In the genomic region with DNA sequence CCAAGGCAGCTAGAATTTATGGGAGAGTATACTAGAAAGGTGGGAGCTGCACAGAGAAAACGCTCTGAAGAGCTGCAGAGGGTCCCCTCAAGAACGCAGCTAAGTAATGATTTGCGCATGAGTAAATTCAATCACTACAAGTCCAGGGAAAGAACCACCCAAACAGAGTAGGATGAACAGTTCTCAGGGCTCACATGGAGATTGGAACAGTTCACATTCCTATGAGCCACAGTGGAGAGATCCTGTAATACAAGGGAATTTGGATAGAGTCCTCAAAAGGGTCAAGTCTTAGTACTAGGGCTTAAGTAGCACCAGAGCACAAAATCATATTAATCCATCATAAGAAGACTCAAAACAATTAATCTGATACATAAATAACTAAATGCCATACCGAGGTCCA, we compare ENCODE assay signal across 25 cellular contexts. TPM values are rescaled to one million over a fixed set of nuclear protein-coding genes. Genes with fewer than 3 reads are reported as not detected.
DNase-seq lines count a peak whose midpoint lies in the region; ATAC-seq and TF ChIP-seq lines count a peak whose summit lies in the region.
"Had no signal": no experiment of that assay in that cellular context is flagged by ENCODE, and none has a peak within 500 bp of the region (broad histone marks: within the 10 kb centered on the region; RNA-seq: fewer than 3 reads in every experiment).

No MANE protein-coding gene starts in this region.

- no peak overlapping the region for H3K4ac ChIP-seq in mesenchymal stem cell (ENCODE audit: low read depth in 1 of 2, low read length in 2 of 2)

- no peak overlapping the region for H2BK5ac ChIP-seq in mesenchymal stem cell (ENCODE audit: low read depth, low read length, poor library complexity, severe bottlenecking)

- in situ Hi-C loops in astrocyte of the spinal cord (cut with HindIII; ENCODE audit: low sequenced_read_pairs), result no loop called here

- H2BK12ac ChIP-seq in mesenchymal stem cell (ENCODE audit: low read length in 2 of 2), result no peak overlapping the region

- H4K91ac ChIP-seq in mesenchymal stem cell (ENCODE audit: low read length), result no peak overlapping the region

- H2BK15ac ChIP-seq in mesenchymal stem cell (ENCODE audit: low read depth, poor library complexity, severe bottlenecking), result no peak overlapping the region

- H3K36me3 ChIP-seq in mesenchymal stem cell (ENCODE audit: control insufficient read depth in 1 of 2, insufficient read depth in 2 of 2, low read depth in 1 of 2, low read length in 2 of 2), result peaks cover 3% of the 10 kb centered on the region in 2 experiments
- H3K36me3 ChIP-seq in esophagus squamous epithelium, result peaks cover 0 to 12% (median 0%) of the 10 kb centered on the region in 3 donors
- H3K36me3 ChIP-seq: pancreas had no signal

- no peak overlapping the region for H4K8ac ChIP-seq in mesenchymal stem cell (ENCODE audit: low read length)

- H3K9ac ChIP-seq in mesenchymal stem cell (ENCODE audit: low read length), result no peak overlapping the region

- WGBS in mesenchymal stem cell, result 91% methylated on average over 4 of the region's 4 CpGs
- WGBS in esophagus squamous epithelium, 2 donors, result 76 to 80% methylated on average over 4 of the region's 4 CpGs

- H3K27me3 ChIP-seq in mesenchymal stem cell (ENCODE audit: control insufficient read depth in 1 of 2, insufficient read depth in 1 of 2, low read length in 2 of 2) (no peaks in the 10 kb centered on the region), esophagus squamous epithelium (no peaks in the 10 kb centered on the region)
- H3K27me3 ChIP-seq: hepatocyte, pancreas had no signal

- H3K4me2 ChIP-seq in mesenchymal stem cell (ENCODE audit: low read length, poor library complexity, severe bottlenecking), result no peak overlapping the region
- H3K4me2 ChIP-seq: hepatocyte had no signal

- no peak overlapping the region for H2BK120ac ChIP-seq in mesenchymal stem cell (ENCODE audit: low read depth, low read length)

- DNase-seq in AG08395 (ENCODE audit: low spot score), result peak; percentile 24
- DNase-seq in HCEC 1CT, result peak; percentile 47
- DNase-seq in astrocyte of the spinal cord (ENCODE audit: low read depth, low spot score), result peak; percentile 26
- DNase-seq in mesenchymal stem cell, result peak; percentile 19
- no peak for DNase-seq in esophagus squamous epithelium (lab: John Stamatoyannopoulos, UW)
- DNase-seq in dermis blood vessel endothelial cell, result no peak
- no peak for DNase-seq in activated CD4-positive, CD25-positive, alpha-beta regulatory T cell treated with anti-CD3 and anti-CD28 coated beads, Interleukin-2, amount 50 U/mL, for 72 hours
- DNase-seq: activated CD4-positive, alpha-beta T cell treated with anti-CD3 and anti-CD28 coated beads for 48 hours; activated effector memory CD4-positive, alpha-beta T cell treated with anti-CD3 and anti-CD28 coated beads, Interleukin-2, amount 50 U/mL, for 16 hours; amniotic stem cell; CD8-positive, alpha-beta T cell; cerebellar nuclear complex; DMS53; effector memory CD4-positive, alpha-beta T cell; Kasumi-1; naive thymus-derived CD4-positive, alpha-beta T cell; NCI-H1417; NCI-H526; pancreas; Right ventricle myocardium superior; stimulated activated CD8-positive, alpha-beta memory T cell treated with anti-CD3 and anti-CD28 coated beads, Interleukin-4, amount 100 ng/mL, for 48 hours; substantia nigra had no signal

- TF ChIP-seq POLR2A in esophagus squamous epithelium (IDR thresholded peaks at IDR 0.05), result no peak

- intact Hi-C loops in esophagus squamous epithelium (cut with DNase I), result no loop called here

- ATAC-seq in HG02973 (IDR thresholded peaks at IDR 0.05; ENCODE audit: unreplicated experiment), result no peak
- ATAC-seq: CD8-positive, alpha-beta T cell; naive thymus-derived CD4-positive, alpha-beta T cell; pancreas had no signal

- H3K18ac ChIP-seq in mesenchymal stem cell (ENCODE audit: low read depth in 1 of 2, low read length in 2 of 2), result no peak overlapping the region

- no peak overlapping the region for H2AFZ ChIP-seq in mesenchymal stem cell (ENCODE audit: low read depth, low read length)
- H2AFZ ChIP-seq: hepatocyte had no signal

- H2AK5ac ChIP-seq in mesenchymal stem cell (ENCODE audit: low read length, severe bottlenecking), result no peak overlapping the region

- H3K27ac ChIP-seq in mesenchymal stem cell (ENCODE audit: low read length, poor library complexity, severe bottlenecking) (no peak overlapping the region), esophagus squamous epithelium (no peak overlapping the region)
- H3K27ac ChIP-seq: hepatocyte, pancreas, skin epidermis had no signal

- no peak overlapping the region for H3K23ac ChIP-seq in mesenchymal stem cell (ENCODE audit: low read length in 2 of 2)

- H3K9me3 ChIP-seq in mesenchymal stem cell (ENCODE audit: control insufficient read depth, low read length) (no peaks in the 10 kb centered on the region), esophagus squamous epithelium (no peaks in the 10 kb centered on the region)
- H3K9me3 ChIP-seq: pancreas had no signal

- peaks cover 2% of the 10 kb centered on the region for H3K79me1 ChIP-seq in mesenchymal stem cell (replicated peaks; ENCODE audit: low read length, poor library complexity, severe bottlenecking)

- TF ChIP-seq CTCF in astrocyte of the spinal cord (IDR thresholded peaks at IDR 0.05; ENCODE audit: low read depth, low read length), result no peak
- TF ChIP-seq CTCF in esophagus squamous epithelium (IDR thresholded peaks at IDR 0.05), result no peak

- H3K4me1 ChIP-seq in mesenchymal stem cell (ENCODE audit: control insufficient read depth, insufficient read depth, low read depth, low read length) (peaks cover 5% of the 10 kb centered on the region), esophagus squamous epithelium (peaks cover 5 to 20% (median 6%) of the 10 kb centered on the region in 3 donors)
- H3K4me1 ChIP-seq: pancreas had no signal

- no peak overlapping the region for H3K14ac ChIP-seq in mesenchymal stem cell (ENCODE audit: low read length in 2 of 2)

- H3K4me3 ChIP-seq in astrocyte of the spinal cord (ENCODE audit: low read depth, low read length) (no peak overlapping the region), mesenchymal stem cell (ENCODE audit: insufficient read depth in 1 of 2, low read depth in 1 of 2, low read length in 2 of 2) (no peak overlapping the region), esophagus squamous epithelium (no peak overlapping the region)
- H3K4me3 ChIP-seq: hepatocyte, pancreas, skin epidermis had no signal

RNA-seq across cellular contexts. Expression of gene OLA1, which starts 12.7 kb away (rescaled TPM):
- 92.5 TPM for polyA plus RNA-seq in mesenchymal stem cell (2013, experiment 1 of 2)
- polyA plus RNA-seq in mesenchymal stem cell (2013, experiment 2 of 2), result 90.1 TPM
- total RNA-seq in esophagus squamous epithelium, result 10 to 100 TPM; 72.7 to 85.1 (median 78.3) TPM
- total RNA-seq in dermis blood vessel endothelial cell, result 85.6 and 139 TPM in 2 replicates

Comparison
In these comparisons a context has a peak if more than half of its experiments do, and no peak if none do; other contexts are left out.
1. DNase-seq: peak in AG08395 (single experiment), HCEC 1CT (single experiment), astrocyte of the spinal cord (single experiment) and mesenchymal stem cell (single experiment); none in esophagus squamous epithelium (single experiment), dermis blood vessel endothelial cell (single experiment) and activated CD4-positive, CD25-positive, alpha-beta regulatory T cell treated with anti-CD3 and anti-CD28 coated beads, Interleukin-2, amount 50 U/mL, for 72 hours (single experiment).